8 cellular contexts compared by ENCODE assay signal in genomic region chr1:113760102-113760804, GRCh38. TPM values are rescaled to one million over a fixed set of nuclear protein-coding genes. Genes with fewer than 3 reads are reported as not detected.
A peak's percentile ranks its signal among the peaks of the same experiment; 100 is the strongest.
DNase-seq lines count a peak whose midpoint lies in the region; ATAC-seq and TF ChIP-seq lines count a peak whose summit lies in the region.

No MANE protein-coding gene starts in this region.

- ATAC-seq in GM21515 (IDR thresholded peaks at IDR 0.05; ENCODE audit: unreplicated experiment) (no peak), GM18907 (IDR thresholded peaks at IDR 0.05; ENCODE audit: unreplicated experiment) (no peak)

- peaks cover 31% of the 10 kb centered on the region for H3K4me1 Mint-ChIP-seq in T-helper 2 cell treated with Interferon-gamma antibody and Interleukin-4, amounts not matched to agents 5 μg/mL and 100 μg/mL, for 36 hours (ENCODE audit: low read depth)
- H3K4me1 Mint-ChIP-seq in activated CD4-positive, alpha-beta memory T cell treated with anti-CD3 and anti-CD28 coated beads, Interleukin-2, amount 10 ng/mL, durations not matched to agents 7 days and 5 days: peaks cover 42% of the 10 kb centered on the region

- H3K27ac ChIP-seq in iPS-18a (ENCODE audit: low read length) (peak overlapping the region; percentile 99), suprapubic skin (peak overlapping the region; percentile 93)

- POLR2A ChIA-PET in activated CD4-positive, alpha-beta memory T cell treated with anti-CD3 and anti-CD28 coated beads, Interleukin-2, amount 10 ng/mL, durations not matched to agents 7 days and 5 days (lab: Charles Lee): interaction anchor here (0.6 to 5.3 kb wide), 21 partner anchors 8 to 750 kb away, joined by 3 to 73 read pairs (median 6); partner anchors contain the start of genes AP4B1, HIPK1, RSBN1 and TRIM33

- H3K9ac ChIP-seq in iPS-18a (ENCODE audit: low read length): peak overlapping the region; percentile 95

- TF ChIP-seq POLR2A in suprapubic skin (IDR thresholded peaks at IDR 0.05): no peak

- no peak for TF ChIP-seq CTCF in suprapubic skin (IDR thresholded peaks at IDR 0.05)

- peaks cover 11% of the 10 kb centered on the region for H3K36me3 ChIP-seq in iPS-18a (ENCODE audit: control insufficient read depth, low read depth, low read length)
- H3K36me3 ChIP-seq in suprapubic skin: peaks cover 5% of the 10 kb centered on the region

- H3K4me3 ChIP-seq in iPS-18a (ENCODE audit: low read length): peak overlapping the region; percentile 97
- H3K4me3 ChIP-seq in suprapubic skin: peak overlapping the region; percentile 91

- DNase-seq in T-helper 2 cell treated with Interferon-gamma antibody and Interleukin-4, amounts not matched to agents 5 μg/mL and 100 μg/mL, for 36 hours (ENCODE audit: low spot score): no peak
- no peak for DNase-seq in T-helper 2 cell
- DNase-seq in activated CD4-positive, alpha-beta memory T cell treated with anti-CD3 and anti-CD28 coated beads, Interleukin-2, amount 10 ng/mL, durations not matched to agents 7 days and 5 days: no peak
- DNase-seq in suprapubic skin (ENCODE audit: low spot score in 2 of 2): no peak
- no peak for DNase-seq in putamen (ENCODE audit: low spot score)

- no peaks in the 10 kb centered on the region for H3K9me3 Mint-ChIP-seq in T-helper 2 cell treated with Interferon-gamma antibody and Interleukin-4, amounts not matched to agents 5 μg/mL and 100 μg/mL, for 36 hours
- no peaks in the 10 kb centered on the region for H3K9me3 Mint-ChIP-seq in activated CD4-positive, alpha-beta memory T cell treated with anti-CD3 and anti-CD28 coated beads, Interleukin-2, amount 10 ng/mL, durations not matched to agents 7 days and 5 days

- TF ChIP-seq EP300 in suprapubic skin (IDR thresholded peaks at IDR 0.05): no peak

- H3K27ac Mint-ChIP-seq in T-helper 2 cell treated with Interferon-gamma antibody and Interleukin-4, amounts not matched to agents 5 μg/mL and 100 μg/mL, for 36 hours: peak overlapping the region; percentile 93
- H3K27ac Mint-ChIP-seq in activated CD4-positive, alpha-beta memory T cell treated with anti-CD3 and anti-CD28 coated beads, Interleukin-2, amount 10 ng/mL, durations not matched to agents 7 days and 5 days: peak overlapping the region; percentile 91

- peaks cover 35% of the 10 kb centered on the region for H3K36me3 Mint-ChIP-seq in T-helper 2 cell treated with Interferon-gamma antibody and Interleukin-4, amounts not matched to agents 5 μg/mL and 100 μg/mL, for 36 hours (ENCODE audit: low read depth)
- H3K36me3 Mint-ChIP-seq in activated CD4-positive, alpha-beta memory T cell treated with anti-CD3 and anti-CD28 coated beads, Interleukin-2, amount 10 ng/mL, durations not matched to agents 7 days and 5 days (ENCODE audit: low read depth): peaks cover 47% of the 10 kb centered on the region

- 76% methylated on average over 20 of the region's 20 CpGs for WGBS in suprapubic skin

- peaks cover 14% of the 10 kb centered on the region for H3K4me1 ChIP-seq in iPS-18a (ENCODE audit: control insufficient read depth, low read depth, low read length)
- H3K4me1 ChIP-seq in suprapubic skin: peaks cover 11% of the 10 kb centered on the region

- H3K27me3 ChIP-seq in iPS-18a (ENCODE audit: control insufficient read depth, insufficient read depth, low read length) (no peaks in the 10 kb centered on the region), suprapubic skin (no peaks in the 10 kb centered on the region)

- H3K9me3 ChIP-seq in iPS-18a (ENCODE audit: control insufficient read depth, low read depth, low read length) (no peaks in the 10 kb centered on the region), suprapubic skin (no peaks in the 10 kb centered on the region)

- no peaks in the 10 kb centered on the region for H3K27me3 Mint-ChIP-seq in T-helper 2 cell treated with Interferon-gamma antibody and Interleukin-4, amounts not matched to agents 5 μg/mL and 100 μg/mL, for 36 hours (ENCODE audit: low read depth)
- H3K27me3 Mint-ChIP-seq in activated CD4-positive, alpha-beta memory T cell treated with anti-CD3 and anti-CD28 coated beads, Interleukin-2, amount 10 ng/mL, durations not matched to agents 7 days and 5 days: no peaks in the 10 kb centered on the region

- H3K4me3 Mint-ChIP-seq in T-helper 2 cell treated with Interferon-gamma antibody and Interleukin-4, amounts not matched to agents 5 μg/mL and 100 μg/mL, for 36 hours: peak overlapping the region; percentile 93
- H3K4me3 Mint-ChIP-seq in activated CD4-positive, alpha-beta memory T cell treated with anti-CD3 and anti-CD28 coated beads, Interleukin-2, amount 10 ng/mL, durations not matched to agents 7 days and 5 days: peak overlapping the region; percentile 88

- CTCF ChIA-PET in activated CD4-positive, alpha-beta memory T cell treated with anti-CD3 and anti-CD28 coated beads, Interleukin-2, amount 10 ng/mL, durations not matched to agents 7 days and 5 days (lab: Charles Lee): interaction anchor here (0.7 to 3.1 kb wide), 13 partner anchors 10 to 1953 kb away, joined by 3 to 24 read pairs (median 3); partner anchors contain the start of genes AP4B1, HIPK1, LRIG2 and RSBN1

RNA-seq across cellular contexts. Expression of gene PHTF1, which starts 1.0 kb away (rescaled TPM):
- 10 to 100 TPM; 22.1 to 23.0 TPM for total RNA-seq in activated CD4-positive, alpha-beta memory T cell treated with anti-CD3 and anti-CD28 coated beads, Interleukin-2, amount 10 ng/mL, durations not matched to agents 7 days and 5 days
- total RNA-seq in suprapubic skin: 1 to 10 TPM; 1.5 to 4.8 (median 2.7) TPM

RNA-seq across cellular contexts. Expression of gene RSBN1, which starts 52.0 kb away (rescaled TPM):
- total RNA-seq in activated CD4-positive, alpha-beta memory T cell treated with anti-CD3 and anti-CD28 coated beads, Interleukin-2, amount 10 ng/mL, durations not matched to agents 7 days and 5 days: 10 to 100 TPM; 27.9 to 32.1 TPM
- 10 to 100 TPM; 17.1 to 29.1 (median 22.2) TPM for total RNA-seq in suprapubic skin

Comparison
In these comparisons a context has a peak if more than half of its experiments do, and no peak if none do; other contexts are left out.
1. RNA of gene PHTF1, which starts 1.0 kb away (total RNA-seq): 22.1 to 23.0 TPM in activated CD4-positive, alpha-beta memory T cell treated with anti-CD3 and anti-CD28 coated beads, Interleukin-2, amount 10 ng/mL, durations not matched to agents 7 days and 5 days; 1.5 to 4.8 TPM in suprapubic skin; every median in the first group is over 4 times any median in the second.